In the genomic region with DNA sequence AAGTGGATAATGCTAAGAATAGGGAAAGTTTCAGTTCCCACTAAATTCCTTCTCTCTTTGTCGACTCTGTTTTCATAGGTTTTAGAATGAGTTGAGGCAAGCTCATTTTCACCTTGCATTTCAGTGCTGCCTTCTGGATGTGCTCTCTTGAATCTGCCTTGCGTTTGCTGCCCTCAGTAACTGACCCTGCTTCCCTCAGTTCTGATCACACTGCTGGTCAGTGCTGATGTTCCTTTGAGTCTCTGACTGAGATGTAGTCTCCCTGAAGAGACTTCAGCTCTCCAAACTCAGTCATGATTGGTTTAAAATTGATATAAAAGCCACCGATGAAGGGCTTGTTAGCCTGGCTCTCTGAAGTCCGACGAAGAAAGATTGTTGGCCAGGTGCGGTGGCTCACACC, we compare ENCODE assay signal across 1 cellular context.
TF ChIP-seq lines count a peak whose summit lies in the region.

No MANE protein-coding gene starts in this region.

TF ChIP-seq in K562, 482 proteins besides CTCF, POLR2A, EP300 and RAD21 (continued from another document):
- TF ChIP-seq MGA (IDR thresholded peaks at IDR 0.05) (no peak), SMAD4 (CRISPR knock-in tag; conservative IDR thresholded peaks at IDR 0.05) (no peak), PYGO2 (tag; IDR thresholded peaks at IDR 0.05) (no peak), NFYB (IDR thresholded peaks at IDR 0.05; ENCODE audit: extremely low read depth, insufficient read length) (no peak)
TF ChIP-seq in K562: peak in this region for 0.
